7 cellular contexts compared by ENCODE assay signal in the genomic region with DNA sequence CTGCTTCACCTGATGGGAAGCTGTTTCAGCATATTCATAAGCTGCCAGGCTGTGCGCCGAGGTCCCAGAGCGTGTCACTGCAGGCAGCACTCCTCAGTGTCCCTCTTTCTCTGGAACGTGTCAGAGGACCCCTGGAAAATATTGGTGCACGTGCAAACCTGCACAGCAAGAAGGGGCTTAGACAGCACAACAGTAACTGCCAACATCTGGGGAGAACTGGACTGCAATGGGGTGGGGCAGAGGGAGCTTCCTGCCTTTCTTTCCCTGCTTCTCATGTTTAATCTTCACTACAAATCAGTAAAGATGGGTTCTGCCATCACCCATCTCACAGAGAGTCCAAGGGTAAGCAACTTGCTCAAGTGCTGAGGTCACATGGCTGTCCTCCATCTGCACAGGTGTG.
"Had no signal": no experiment of that assay in that cellular context is flagged by ENCODE, and none has a peak within 500 bp of the region (broad histone marks: within the 10 kb centered on the region; RNA-seq: fewer than 3 reads in every experiment).

No MANE protein-coding gene starts in this region.

- H3K9me3 Mint-ChIP-seq: H9 had no signal

- H2AFZ ChIP-seq: GM23248 had no signal

- H3K4me3 Mint-ChIP-seq: H9 had no signal

- H3K27ac Mint-ChIP-seq: H9 had no signal

- H3K27ac ChIP-seq: GM23248 had no signal

- DNase-seq: GM23248, GOT3, H9, HCEC 1CT, IMR-90 had no signal

- H3K9ac ChIP-seq: GM23248 had no signal

- H3K4me3 ChIP-seq: GM23248 had no signal

- FAIRE-seq: H54, HTR-8/SVneo had no signal
